ENCODE assay signal across 12 cellular contexts in the genomic region with DNA sequence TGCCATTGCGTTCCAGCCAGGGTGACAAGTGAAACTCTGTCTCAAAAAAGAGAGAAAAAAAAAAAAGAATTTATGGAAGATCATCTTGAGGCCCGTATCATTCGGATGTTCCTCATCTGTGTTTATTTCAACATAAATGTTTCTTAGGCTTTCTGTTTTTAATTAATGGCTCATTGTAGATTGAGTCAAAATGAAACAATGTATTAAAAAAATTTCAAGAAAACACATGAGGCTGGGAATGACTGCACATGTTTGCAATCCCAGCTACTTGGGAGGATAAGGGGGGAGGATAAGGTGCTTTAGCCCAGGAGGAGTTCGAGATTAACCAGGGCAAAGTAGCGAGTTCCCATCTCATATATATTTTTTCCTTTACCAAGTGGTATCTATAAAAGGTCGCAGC.
"Had no signal": no experiment of that assay in that cellular context is flagged by ENCODE, and none has a peak within 500 bp of the region (broad histone marks: within the 10 kb centered on the region; RNA-seq: fewer than 3 reads in every experiment).

No MANE protein-coding gene starts in this region.

- H2AFZ ChIP-seq: parathyroid adenoma had no signal

- H3K4me1 ChIP-seq: parathyroid adenoma had no signal

- H3K9ac ChIP-seq: parathyroid adenoma had no signal

- H3K27me3 Mint-ChIP-seq: activated T-helper 17 cell treated with anti-CD3 and anti-CD28 coated beads, Interleukin-2, amount 50 U/mL, for 72 hours had no signal

- H3K9me3 ChIP-seq: esophagus squamous epithelium had no signal

- H3K27ac ChIP-seq: cardiac muscle cell, esophagus squamous epithelium, parathyroid adenoma had no signal

- H3K9me3 Mint-ChIP-seq: activated naive CD4-positive, alpha-beta T cell treated with anti-CD3 and anti-CD28 coated beads for 36 hours; activated T-helper 17 cell treated with anti-CD3 and anti-CD28 coated beads, Interleukin-2, amount 50 U/mL, for 72 hours; neural crest cell; WTC11 had no signal

- H3K4me3 ChIP-seq: cardiac muscle cell, esophagus squamous epithelium had no signal

- H3K4me1 Mint-ChIP-seq: WTC11 had no signal

- DNase-seq: activated CD4-positive, alpha-beta T cell treated with anti-CD3 and anti-CD28 coated beads, Interleukin-2, amount 50 U/mL, for 1 hour; activated naive CD4-positive, alpha-beta T cell treated with anti-CD3 and anti-CD28 coated beads for 36 hours; activated T-cell treated with anti-CD3 and anti-CD28 coated beads for 4 hours; esophagus squamous epithelium; hippocampal formation; stimulated activated CD4-positive, alpha-beta T cell treated with anti-CD3 and anti-CD28 coated beads, Interleukin-15, amount 100 ng/mL, for 24 hours; trophoblast cell had no signal

- ATAC-seq: activated T-helper 17 cell treated with anti-CD3 and anti-CD28 coated beads, Interleukin-2, amount 50 U/mL, for 72 hours; WTC11 had no signal

- H3K4me3 Mint-ChIP-seq: activated naive CD4-positive, alpha-beta T cell treated with anti-CD3 and anti-CD28 coated beads for 36 hours; activated T-helper 17 cell treated with anti-CD3 and anti-CD28 coated beads, Interleukin-2, amount 50 U/mL, for 72 hours; neural crest cell; WTC11 had no signal

- H3K27me3 ChIP-seq: cardiac muscle cell, esophagus squamous epithelium had no signal

- H3K27ac Mint-ChIP-seq: activated naive CD4-positive, alpha-beta T cell treated with anti-CD3 and anti-CD28 coated beads for 36 hours; activated T-helper 17 cell treated with anti-CD3 and anti-CD28 coated beads, Interleukin-2, amount 50 U/mL, for 72 hours; WTC11 had no signal
